In the genomic region with DNA sequence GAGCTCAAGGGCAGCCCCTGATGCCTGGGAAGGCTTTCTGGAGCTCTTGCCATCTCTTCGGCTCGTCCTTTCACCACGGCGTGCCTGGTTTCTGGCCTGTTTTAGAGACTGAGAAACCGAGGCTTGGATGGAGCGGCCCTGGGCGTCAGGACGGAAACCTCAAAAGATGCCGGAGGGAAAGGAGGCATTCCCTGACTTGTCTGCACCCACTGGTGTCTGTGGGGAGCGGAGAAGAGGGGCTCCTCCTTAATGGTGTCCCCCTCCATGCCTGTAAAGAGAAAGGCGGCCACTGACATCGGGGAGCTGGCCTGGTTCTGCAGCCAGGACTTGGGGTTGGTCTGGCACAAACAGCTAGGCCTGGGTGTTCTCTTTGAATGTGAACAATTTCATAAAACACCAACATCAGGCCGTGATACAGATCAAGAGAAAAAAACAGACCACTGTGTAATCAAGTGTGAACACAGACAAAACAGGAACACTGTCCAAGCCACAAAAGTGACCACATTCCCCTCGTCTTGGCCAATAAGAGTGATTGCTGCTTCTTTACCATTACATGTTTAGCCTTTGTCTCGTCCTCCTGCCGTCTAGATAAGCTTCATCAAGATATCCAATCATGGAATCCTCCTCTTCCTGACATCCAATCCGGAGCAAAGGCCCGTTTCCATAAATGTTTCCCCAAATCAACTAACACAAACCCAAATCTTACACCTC, we compare ENCODE assay signal across 1 cellular context.
TF ChIP-seq lines count a peak whose summit lies in the region.

No MANE protein-coding gene starts in this region.

TF ChIP-seq in WTC11, 78 proteins besides CTCF, POLR2A, EP300 and RAD21 (continued from another document):
- TF ChIP-seq, protein P1, sequence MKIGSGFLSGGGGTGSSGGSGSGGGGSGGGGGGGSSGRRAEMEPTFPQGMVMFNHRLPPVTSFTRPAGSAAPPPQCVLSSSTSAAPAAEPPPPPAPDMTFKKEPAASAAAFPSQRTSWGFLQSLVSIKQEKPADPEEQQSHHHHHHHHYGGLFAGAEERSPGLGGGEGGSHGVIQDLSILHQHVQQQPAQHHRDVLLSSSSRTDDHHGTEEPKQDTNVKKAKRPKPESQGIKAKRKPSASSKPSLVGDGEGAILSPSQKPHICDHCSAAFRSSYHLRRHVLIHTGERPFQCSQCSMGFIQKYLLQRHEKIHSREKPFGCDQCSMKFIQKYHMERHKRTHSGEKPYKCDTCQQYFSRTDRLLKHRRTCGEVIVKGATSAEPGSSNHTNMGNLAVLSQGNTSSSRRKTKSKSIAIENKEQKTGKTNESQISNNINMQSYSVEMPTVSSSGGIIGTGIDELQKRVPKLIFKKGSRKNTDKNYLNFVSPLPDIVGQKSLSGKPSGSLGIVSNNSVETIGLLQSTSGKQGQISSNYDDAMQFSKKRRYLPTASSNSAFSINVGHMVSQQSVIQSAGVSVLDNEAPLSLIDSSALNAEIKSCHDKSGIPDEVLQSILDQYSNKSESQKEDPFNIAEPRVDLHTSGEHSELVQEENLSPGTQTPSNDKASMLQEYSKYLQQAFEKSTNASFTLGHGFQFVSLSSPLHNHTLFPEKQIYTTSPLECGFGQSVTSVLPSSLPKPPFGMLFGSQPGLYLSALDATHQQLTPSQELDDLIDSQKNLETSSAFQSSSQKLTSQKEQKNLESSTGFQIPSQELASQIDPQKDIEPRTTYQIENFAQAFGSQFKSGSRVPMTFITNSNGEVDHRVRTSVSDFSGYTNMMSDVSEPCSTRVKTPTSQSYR (CRISPR knock-in tag; IDR thresholded peaks at IDR 0.05) = no peak
- no peak for TF ChIP-seq IRF2 (CRISPR knock-in tag; IDR thresholded peaks at IDR 0.05; ENCODE audit: borderline replicate concordance, low read depth)
- TF ChIP-seq, protein P2, sequence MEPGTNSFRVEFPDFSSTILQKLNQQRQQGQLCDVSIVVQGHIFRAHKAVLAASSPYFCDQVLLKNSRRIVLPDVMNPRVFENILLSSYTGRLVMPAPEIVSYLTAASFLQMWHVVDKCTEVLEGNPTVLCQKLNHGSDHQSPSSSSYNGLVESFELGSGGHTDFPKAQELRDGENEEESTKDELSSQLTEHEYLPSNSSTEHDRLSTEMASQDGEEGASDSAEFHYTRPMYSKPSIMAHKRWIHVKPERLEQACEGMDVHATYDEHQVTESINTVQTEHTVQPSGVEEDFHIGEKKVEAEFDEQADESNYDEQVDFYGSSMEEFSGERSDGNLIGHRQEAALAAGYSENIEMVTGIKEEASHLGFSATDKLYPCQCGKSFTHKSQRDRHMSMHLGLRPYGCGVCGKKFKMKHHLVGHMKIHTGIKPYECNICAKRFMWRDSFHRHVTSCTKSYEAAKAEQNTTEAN (CRISPR knock-in tag; IDR thresholded peaks at IDR 0.05) = no peak
- no peak for TF ChIP-seq ZNF396 (CRISPR knock-in tag; IDR thresholded peaks at IDR 0.05; ENCODE audit: borderline replicate concordance)
- TF ChIP-seq, protein P3, sequence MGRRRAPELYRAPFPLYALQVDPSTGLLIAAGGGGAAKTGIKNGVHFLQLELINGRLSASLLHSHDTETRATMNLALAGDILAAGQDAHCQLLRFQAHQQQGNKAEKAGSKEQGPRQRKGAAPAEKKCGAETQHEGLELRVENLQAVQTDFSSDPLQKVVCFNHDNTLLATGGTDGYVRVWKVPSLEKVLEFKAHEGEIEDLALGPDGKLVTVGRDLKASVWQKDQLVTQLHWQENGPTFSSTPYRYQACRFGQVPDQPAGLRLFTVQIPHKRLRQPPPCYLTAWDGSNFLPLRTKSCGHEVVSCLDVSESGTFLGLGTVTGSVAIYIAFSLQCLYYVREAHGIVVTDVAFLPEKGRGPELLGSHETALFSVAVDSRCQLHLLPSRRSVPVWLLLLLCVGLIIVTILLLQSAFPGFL (CRISPR knock-in tag; IDR thresholded peaks at IDR 0.05; ENCODE audit: borderline replicate concordance) = no peak
